Comparison of ENCODE assay signal across 8 cellular contexts in genomic region chr7:55568613-55569268, GRCh38. TPM values are rescaled to one million over a fixed set of nuclear protein-coding genes. Genes with fewer than 3 reads are reported as not detected.
DNase-seq lines count a peak whose midpoint lies in the region; ATAC-seq and TF ChIP-seq lines count a peak whose summit lies in the region.

No MANE protein-coding gene starts in this region.

- ATAC-seq in psoas muscle = no peak
- no peak for ATAC-seq in GM21528 (IDR thresholded peaks at IDR 0.05; ENCODE audit: low FRiP score, unreplicated experiment)
- no peak for ATAC-seq in GM18907 (IDR thresholded peaks at IDR 0.05; ENCODE audit: unreplicated experiment)

- H3K4me3 ChIP-seq in GM08714 (ENCODE audit: low read length) (peak overlapping the region; percentile 90), OCI-LY1 (ENCODE audit: low read depth, low read length, poor library complexity, severe bottlenecking) (peak overlapping the region; percentile 68), psoas muscle (no peak overlapping the region), lower leg skin (ENCODE audit: low read depth, poor library complexity, severe bottlenecking) (no peak overlapping the region)

- no peaks in the 10 kb centered on the region for H3K27me3 ChIP-seq in OCI-LY1 (ENCODE audit: insufficient read depth, low read length)
- no peaks in the 10 kb centered on the region for H3K27me3 ChIP-seq in psoas muscle (ENCODE audit: insufficient read depth in 3 of 3, low read length in 2 of 3)

- H3K9me3 ChIP-seq in OCI-LY1 (ENCODE audit: low read length) (no peaks in the 10 kb centered on the region), psoas muscle (no peaks in the 10 kb centered on the region)

- TF ChIP-seq CTCF in OCI-LY1 (IDR thresholded peaks at IDR 0.05; ENCODE audit: low read length) = no peak
- TF ChIP-seq CTCF in chondrocyte (IDR thresholded peaks at IDR 0.05) = peak; percentile 26
- no peak for TF ChIP-seq CTCF in psoas muscle (IDR thresholded peaks at IDR 0.05)
- TF ChIP-seq CTCF in lower leg skin (IDR thresholded peaks at IDR 0.05) = no peak

- H3K27ac Mint-ChIP-seq in chondrocyte (ENCODE audit: unreplicated experiment) = peak overlapping the region; percentile 19

- TF ChIP-seq POLR2A in lower leg skin (IDR thresholded peaks at IDR 0.05) = no peak

- H3K4me3 Mint-ChIP-seq in chondrocyte (ENCODE audit: unreplicated experiment) = no peak overlapping the region

- H3K4me2 ChIP-seq in OCI-LY1 (ENCODE audit: low read length) = peak overlapping the region; percentile 85

- intact Hi-C loops in psoas muscle (cut with DNase I) (loop anchor here in 1 of 2 donors (2.0 kb wide), 1 partner anchor 14 kb away; no protein-coding TSS in a partner anchor), lower leg skin (cut with DNase I; ENCODE audit: low total_unique reads) (no loop called here)

- H3K9me3 Mint-ChIP-seq in chondrocyte (ENCODE audit: low read depth) = no peaks in the 10 kb centered on the region

- peaks cover 3% of the 10 kb centered on the region; the same call in 1 of the 2 replicates for H4K20me1 ChIP-seq in OCI-LY1 (ENCODE audit: insufficient read depth, low read length)

- no peaks in the 10 kb centered on the region for H3K27me3 Mint-ChIP-seq in chondrocyte (ENCODE audit: low read depth)

- peaks cover 21% of the 10 kb centered on the region; the same call in 1 of the 2 replicates for H3K36me3 ChIP-seq in OCI-LY1 (ENCODE audit: insufficient read depth, low read length)
- H3K36me3 ChIP-seq in psoas muscle (ENCODE audit: insufficient read depth in 1 of 2, low read depth in 1 of 2) = no peaks in the 10 kb centered on the region

- 54 to 64% (median 63%) methylated on average over 4 of the region's 4 CpGs for WGBS in psoas muscle, 3 donors
- WGBS in lower leg skin, 2 donors = 63 to 76% methylated on average over 4 of the region's 4 CpGs

- H3K9ac ChIP-seq in OCI-LY1 (ENCODE audit: low read length) = peak overlapping the region; percentile 79; the same call in 1 of the 2 replicates

- no peaks in the 10 kb centered on the region for H3K36me3 Mint-ChIP-seq in chondrocyte (ENCODE audit: low read depth)

- no peak overlapping the region for H2AFZ ChIP-seq in OCI-LY1 (ENCODE audit: low read length)

- peak overlapping the region; percentile 83 for H3K27ac ChIP-seq in OCI-LY1 (ENCODE audit: low read depth, low read length, poor library complexity, severe bottlenecking)
- H3K27ac ChIP-seq in psoas muscle = peak overlapping the region; percentile 92

- H3K4me1 ChIP-seq in OCI-LY1 (ENCODE audit: insufficient read depth, low read length, severe bottlenecking) (peaks cover 81% of the 10 kb centered on the region), psoas muscle (peaks cover 56% of the 10 kb centered on the region)

- peaks cover 63% of the 10 kb centered on the region for H3K4me1 Mint-ChIP-seq in chondrocyte (ENCODE audit: low read depth)

- no peaks in the 10 kb centered on the region for H3K9me2 ChIP-seq in OCI-LY1 (ENCODE audit: low read depth, low read length)

- 0 out of 2 replicates have a peak, but pooled peaks cover 5% of the 10 kb centered on the region for H3F3A ChIP-seq in OCI-LY1 (ENCODE audit: insufficient read depth, low read length)

- DNase-seq in chondrocyte (ENCODE audit: low spot score) (no peak), psoas muscle (no peak), lower leg skin (ENCODE audit: low spot score in 2 of 2) (no peak)
- no peak for DNase-seq in stimulated activated CD4-positive, alpha-beta T cell treated with anti-CD3 and anti-CD28 coated beads, Interleukin-4, amount 100 ng/mL, for 24 hours

- H3K79me2 ChIP-seq in OCI-LY1 (ENCODE audit: insufficient read depth, low read length) = peaks cover 78% of the 10 kb centered on the region

RNA-seq across cellular contexts. Expression of gene VOPP1, which starts 3.6 kb away (rescaled TPM):
- 69.2 to 78.5 TPM (median 71.6 TPM) in 3 replicates for total RNA-seq in chondrocyte
- total RNA-seq in psoas muscle = 10 to 100 TPM; 21.6 to 31.9 (median 30.5) TPM
- 10 to 100 TPM; 16.3 to 45.7 (median 19.5) TPM for polyA plus RNA-seq in psoas muscle
- total RNA-seq in lower leg skin = 10 to 100 TPM; 15.1 to 29.8 (median 22.9) TPM

Comparison
In these comparisons a context has a peak if more than half of its experiments do, and no peak if none do; other contexts are left out.
1. H3K4me3 ChIP-seq: peak in GM08714 (single experiment) and OCI-LY1 (single experiment); none in psoas muscle (single experiment) and lower leg skin (single experiment).